Comparison of ENCODE assay signal across 19 cellular contexts in the genomic region with DNA sequence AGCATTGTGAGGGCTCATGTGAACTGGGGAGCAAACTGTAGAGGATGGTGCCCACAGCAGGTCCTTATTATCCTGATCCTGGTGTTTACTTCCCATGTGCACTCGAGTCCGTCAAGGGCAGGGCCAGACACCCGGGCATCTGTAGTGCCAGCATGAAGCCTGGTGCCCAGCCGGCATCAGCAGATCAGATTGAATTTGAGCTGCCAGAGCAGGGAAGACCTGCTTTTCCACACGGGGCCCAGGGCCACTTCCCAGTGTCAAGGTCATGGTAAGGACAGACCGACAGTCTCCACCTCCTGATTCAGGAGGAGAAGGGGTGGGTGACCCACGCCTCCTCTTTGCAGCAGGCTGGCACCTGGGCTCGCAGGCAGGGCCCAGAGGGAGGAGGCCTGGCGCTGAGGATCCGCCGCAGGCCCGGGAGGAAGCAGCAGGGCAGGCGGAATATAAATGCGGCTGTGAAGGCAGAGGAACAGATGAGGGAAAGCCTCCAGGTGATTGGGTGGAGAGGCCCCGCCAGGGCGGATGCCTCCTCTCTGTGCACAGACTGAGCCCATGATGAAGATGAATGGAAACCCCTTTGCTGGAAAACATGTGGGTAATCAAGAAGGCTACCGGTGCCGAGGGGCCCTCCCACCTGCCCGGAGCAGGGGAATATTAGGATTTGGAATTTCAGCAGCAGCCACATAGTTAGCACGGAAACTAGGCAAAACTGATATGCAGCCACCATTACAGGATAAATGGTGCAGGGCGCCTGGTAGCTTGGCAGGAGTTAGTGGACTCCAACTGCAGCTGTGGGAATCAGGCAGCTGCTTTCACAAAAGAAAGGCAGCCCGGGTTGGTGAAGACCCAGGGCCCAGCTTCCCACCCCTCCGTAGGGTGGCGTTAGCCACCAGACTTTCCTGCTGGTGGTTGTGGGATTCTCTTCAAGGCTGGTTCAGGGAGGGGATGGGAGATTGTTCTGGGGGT.
"Had no signal": no experiment of that assay in that cellular context is flagged by ENCODE, and none has a peak within 500 bp of the region (broad histone marks: within the 10 kb centered on the region; RNA-seq: fewer than 3 reads in every experiment).

No MANE protein-coding gene starts in this region.

- H3K27me3 ChIP-seq: adrenal gland, transverse colon, vagina had no signal

- H3K4me3 ChIP-seq: adrenal gland, esophagus squamous epithelium, psoas muscle, transverse colon, vagina had no signal

- H3K27me3 Mint-ChIP-seq: natural killer cell treated with Interleukin-12 subunit alpha and Interleukin-12 subunit beta and Interleukin-15 and Interleukin-18, amount 100 ng/mL, for 72 hours had no signal

- H3K9me3 Mint-ChIP-seq: activated CD4-positive, alpha-beta memory T cell treated with anti-CD3 and anti-CD28 coated beads, Interleukin-2, amount 10 ng/mL, durations not matched to agents 7 days and 5 days; activated naive CD4-positive, alpha-beta T cell treated with anti-CD3 and anti-CD28 coated beads, Interleukin-2, amount 50 U/mL, for 24 hours; activated T-cell treated with anti-CD3 and anti-CD28 coated beads, Interleukin-2, amount 50 U/mL, for 24 hours; natural killer cell treated with Interleukin-12 subunit alpha and Interleukin-12 subunit beta and Interleukin-15 and Interleukin-18, amount 100 ng/mL, for 72 hours; WTC11 had no signal

- H3K4me3 Mint-ChIP-seq: activated CD4-positive, alpha-beta memory T cell treated with anti-CD3 and anti-CD28 coated beads, Interleukin-2, amount 10 ng/mL, durations not matched to agents 7 days and 5 days; activated naive CD4-positive, alpha-beta T cell treated with anti-CD3 and anti-CD28 coated beads, Interleukin-2, amount 50 U/mL, for 24 hours; activated T-cell treated with anti-CD3 and anti-CD28 coated beads, Interleukin-2, amount 50 U/mL, for 24 hours; natural killer cell treated with Interleukin-12 subunit alpha and Interleukin-12 subunit beta and Interleukin-15 and Interleukin-18, amount 100 ng/mL, for 72 hours; WTC11 had no signal

- H3K27ac Mint-ChIP-seq: activated CD4-positive, alpha-beta memory T cell treated with anti-CD3 and anti-CD28 coated beads, Interleukin-2, amount 10 ng/mL, durations not matched to agents 7 days and 5 days; activated naive CD4-positive, alpha-beta T cell treated with anti-CD3 and anti-CD28 coated beads, Interleukin-2, amount 50 U/mL, for 24 hours; activated T-cell treated with anti-CD3 and anti-CD28 coated beads, Interleukin-2, amount 50 U/mL, for 24 hours; natural killer cell treated with Interleukin-12 subunit alpha and Interleukin-12 subunit beta and Interleukin-15 and Interleukin-18, amount 100 ng/mL, for 72 hours; WTC11 had no signal

- ATAC-seq: natural killer cell treated with Interleukin-12 subunit alpha and Interleukin-12 subunit beta and Interleukin-15 and Interleukin-18, amount 100 ng/mL, for 72 hours; psoas muscle; sciatic nerve; stimulated activated naive CD8-positive, alpha-beta T cell treated with anti-CD3 and anti-CD28 coated beads, Interleukin-15, Interleukin-2, amounts not matched to agents 100 U/mL and 50 U/mL, for 24 hours; WTC11 had no signal

- H3K36me3 ChIP-seq: adrenal gland, esophagus squamous epithelium, transverse colon, vagina had no signal

- H3K27ac ChIP-seq: adrenal gland, esophagus squamous epithelium, psoas muscle, transverse colon, vagina had no signal

- H3K9me3 ChIP-seq: adrenal gland, esophagus squamous epithelium, psoas muscle, transverse colon, vagina had no signal

- H3K36me3 Mint-ChIP-seq: activated naive CD4-positive, alpha-beta T cell treated with anti-CD3 and anti-CD28 coated beads, Interleukin-2, amount 50 U/mL, for 24 hours; natural killer cell treated with Interleukin-12 subunit alpha and Interleukin-12 subunit beta and Interleukin-15 and Interleukin-18, amount 100 ng/mL, for 72 hours; WTC11 had no signal

- DNase-seq: activated CD4-positive, alpha-beta memory T cell treated with anti-CD3 and anti-CD28 coated beads, Interleukin-2, amount 10 ng/mL, durations not matched to agents 7 days and 5 days; activated CD4-positive, alpha-beta T cell treated with anti-CD3 and anti-CD28 coated beads for 4 hours; activated T-cell treated with anti-CD3 and anti-CD28 coated beads, Interleukin-2, amount 50 U/mL, for 24 hours; central memory CD4-positive, alpha-beta T cell; cortex of kidney; effector CD4-positive, alpha-beta T cell; esophagus squamous epithelium; hippocampal formation; mesenchymal stem cell; occipital lobe; psoas muscle; stimulated activated naive CD8-positive, alpha-beta T cell treated with anti-CD3 and anti-CD28 coated beads, Interleukin-15, Interleukin-2, amounts not matched to agents 100 U/mL and 50 U/mL, for 24 hours; transverse colon had no signal
